Comparison of ENCODE assay signal across 3 cellular contexts in the genomic region with DNA sequence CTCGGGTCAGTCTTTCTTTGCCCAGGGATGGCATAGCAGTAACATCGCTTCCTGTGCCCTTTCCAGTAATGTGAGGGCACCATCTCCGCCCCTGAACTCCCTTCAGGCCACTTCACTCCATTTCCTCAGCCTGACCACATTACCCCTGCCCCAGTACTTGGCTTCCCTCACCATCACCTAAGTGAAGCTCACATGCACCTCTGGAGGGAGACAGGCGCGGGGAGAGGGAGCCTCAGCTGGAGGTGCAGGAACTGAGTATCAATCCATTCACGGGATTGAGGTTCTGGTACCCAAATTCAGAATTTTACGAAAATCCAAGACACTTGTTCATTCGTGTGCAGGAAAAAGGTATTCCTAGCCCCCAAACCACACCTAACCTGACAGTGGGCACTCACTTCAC.
"Had no signal": no experiment of that assay in that cellular context is flagged by ENCODE, and none has a peak within 500 bp of the region (broad histone marks: within the 10 kb centered on the region; RNA-seq: fewer than 3 reads in every experiment).

No MANE protein-coding gene starts in this region.

- ATAC-seq: GM12878 had no signal

- H3K4me3 ChIP-seq: GM12878 had no signal

- DNase-seq: GDM1, GF-D8 had no signal
